ENCODE assay signal across 8 cellular contexts in genomic region chr11:45179686-45180085, GRCh38. TPM values are rescaled to one million over a fixed set of nuclear protein-coding genes. Genes with fewer than 3 reads are reported as not detected.
DNase-seq lines count a peak whose midpoint lies in the region; ATAC-seq and TF ChIP-seq lines count a peak whose summit lies in the region.

No MANE protein-coding gene starts in this region.

- peaks cover 6% of the 10 kb centered on the region for H3K79me1 ChIP-seq in neuronal stem cell (ENCODE audit: low read depth, low read length)

- H3K36me3 ChIP-seq in endocrine pancreas (ENCODE audit: control insufficient read depth, insufficient read depth, low read length) = no peaks in the 10 kb centered on the region
- peaks cover 5 to 18% of the 10 kb centered on the region in 2 donors for H3K36me3 ChIP-seq in neuronal stem cell (replicated peaks in 1 of 2; ENCODE audit: control insufficient read depth in 2 of 2, insufficient read depth in 2 of 2, low read length in 2 of 2)

- H3K4me3 ChIP-seq in endocrine pancreas (ENCODE audit: control insufficient read depth, insufficient read depth, low read length) (no peak overlapping the region), neuronal stem cell (ENCODE audit: low read length in 2 of 2) (peak overlapping the region in 1 of 2 donors; percentile 75)

- H2BK12ac ChIP-seq in neuronal stem cell (ENCODE audit: low read length) = no peak overlapping the region

- no peak overlapping the region for H2BK5ac ChIP-seq in neuronal stem cell (ENCODE audit: low read length)

- no peak overlapping the region for H2BK15ac ChIP-seq in neuronal stem cell (ENCODE audit: low read length)

- no CpG with 5 or more reads among the region's 3 CpGs for WGBS in neuronal stem cell (ENCODE audit: extremely low coverage in 2 of 2, insufficient read length in 2 of 2, insufficient replicate concordance in 1 of 2), 2 donors

- no peak overlapping the region for H3K23ac ChIP-seq in neuronal stem cell (ENCODE audit: low read depth, low read length, poor library complexity)

- intact Hi-C loops in CD4-positive, alpha-beta T cell (cut with DNase I, micrococcal nuclease) = no loop called here

- POLR2A ChIA-PET in CD4-positive, alpha-beta T cell (lab: Charles Lee) = no interaction called here

- H4K8ac ChIP-seq in neuronal stem cell (ENCODE audit: low read depth, low read length) = no peak overlapping the region

- H3K18ac ChIP-seq in neuronal stem cell (ENCODE audit: low read length) = peak overlapping the region; percentile 1

- peak overlapping the region; percentile 88 for H3K4me2 ChIP-seq in neuronal stem cell (ENCODE audit: insufficient read depth, low read length, poor library complexity, severe bottlenecking)

- H3K4me3 Mint-ChIP-seq in CD4-positive, alpha-beta T cell = peak overlapping the region; percentile 72

- no peak for DNase-seq in CD4-positive, alpha-beta T cell
- DNase-seq in NCI-H69 (lab: John Stamatoyannopoulos, UW) = peak; percentile 49
- DNase-seq in neuronal stem cell (ENCODE audit: low spot score) = no peak
- no peak for DNase-seq in superior temporal gyrus (ENCODE audit: extremely low spot score)
- DNase-seq in AG20443 (ENCODE audit: low spot score) = no peak

- H3K27ac Mint-ChIP-seq in CD4-positive, alpha-beta T cell = no peak overlapping the region

- H3K9me3 ChIP-seq in CD4-positive, alpha-beta T cell (ENCODE audit: control insufficient read depth, low read length) = no peaks in the 10 kb centered on the region
- H3K9me3 ChIP-seq in endocrine pancreas (ENCODE audit: control insufficient read depth, low read length) (no peaks in the 10 kb centered on the region), neuronal stem cell (replicated peaks in 1 of 2; ENCODE audit: control insufficient read depth in 2 of 2, insufficient read depth in 1 of 2, low read depth in 1 of 2, low read length in 2 of 2) (no peaks in the 10 kb centered on the region)

- no peak overlapping the region for H4K91ac ChIP-seq in neuronal stem cell (ENCODE audit: low read depth, low read length, poor library complexity)

- peaks cover 42% of the 10 kb centered on the region for H3K27me3 Mint-ChIP-seq in CD4-positive, alpha-beta T cell

- TF ChIP-seq CTCF in CD4-positive, alpha-beta T cell (IDR thresholded peaks at IDR 0.05) = no peak

- H2AFZ ChIP-seq in neuronal stem cell (ENCODE audit: low read length) = no peak overlapping the region

- peaks cover 4% of the 10 kb centered on the region for H3K36me3 Mint-ChIP-seq in CD4-positive, alpha-beta T cell (ENCODE audit: low read depth)

- H3K14ac ChIP-seq in neuronal stem cell (ENCODE audit: low read length) = no peak overlapping the region

- no peak overlapping the region for H3K27ac ChIP-seq in CD4-positive, alpha-beta T cell (ENCODE audit: low read depth, low read length)
- H3K27ac ChIP-seq in neuronal stem cell (replicated peaks; ENCODE audit: low read length) = no peak overlapping the region

- H3K9ac ChIP-seq in endocrine pancreas (ENCODE audit: control insufficient read depth, insufficient read depth, low read length) (peak overlapping the region; percentile 45), neuronal stem cell (ENCODE audit: low read depth, low read length, poor library complexity) (no peak overlapping the region)

- H2AK5ac ChIP-seq in neuronal stem cell (ENCODE audit: low read depth, low read length) = no peak overlapping the region

- no peak overlapping the region for H2BK120ac ChIP-seq in neuronal stem cell (ENCODE audit: low read depth, low read length)

- no peak overlapping the region for H3K4ac ChIP-seq in neuronal stem cell (ENCODE audit: low read length)

- peaks cover 15% of the 10 kb centered on the region for H3K27me3 ChIP-seq in CD4-positive, alpha-beta T cell (ENCODE audit: control insufficient read depth, insufficient read depth, low read length)
- H3K27me3 ChIP-seq in endocrine pancreas (ENCODE audit: control insufficient read depth, insufficient read depth, low read length) (no peaks in the 10 kb centered on the region), neuronal stem cell (ENCODE audit: control insufficient read depth in 3 of 3, insufficient read depth in 3 of 3, low read depth in 1 of 3, low read length in 3 of 3) (no peaks in the 10 kb centered on the region)

- no peaks in the 10 kb centered on the region for H3K9me3 Mint-ChIP-seq in CD4-positive, alpha-beta T cell

- no peak for ATAC-seq in CD4-positive, alpha-beta T cell (ENCODE audit: poor library complexity)
- ATAC-seq in HG02642 (IDR thresholded peaks at IDR 0.05; ENCODE audit: poor library complexity, unreplicated experiment) (no peak), HG03442 (IDR thresholded peaks at IDR 0.05; ENCODE audit: unreplicated experiment) (no peak)

- H3K4me1 ChIP-seq in endocrine pancreas (ENCODE audit: control insufficient read depth, insufficient read depth, low read length) (no peaks in the 10 kb centered on the region), neuronal stem cell (ENCODE audit: control insufficient read depth in 2 of 2, insufficient read depth in 1 of 2, low read depth in 1 of 2, low read length in 2 of 2) (peaks cover 0 to 5% of the 10 kb centered on the region in 2 donors)

- peaks cover 21% of the 10 kb centered on the region for H3K4me1 Mint-ChIP-seq in CD4-positive, alpha-beta T cell (ENCODE audit: low read depth)

- CTCF ChIA-PET in CD4-positive, alpha-beta T cell (lab: Charles Lee) = no interaction called here

RNA-seq across cellular contexts. Expression of gene PRDM11, which starts 33.2 kb away (rescaled TPM):
- total RNA-seq in CD4-positive, alpha-beta T cell = 1 to 10 TPM; 2.5 to 3.4 TPM
- 2.6 TPM for polyA plus RNA-seq in neuronal stem cell (2013, experiment 1 of 2)
- 2.5 TPM for polyA plus RNA-seq in neuronal stem cell (2013, experiment 2 of 2)
